1 cellular context compared by ENCODE assay signal in the genomic region with DNA sequence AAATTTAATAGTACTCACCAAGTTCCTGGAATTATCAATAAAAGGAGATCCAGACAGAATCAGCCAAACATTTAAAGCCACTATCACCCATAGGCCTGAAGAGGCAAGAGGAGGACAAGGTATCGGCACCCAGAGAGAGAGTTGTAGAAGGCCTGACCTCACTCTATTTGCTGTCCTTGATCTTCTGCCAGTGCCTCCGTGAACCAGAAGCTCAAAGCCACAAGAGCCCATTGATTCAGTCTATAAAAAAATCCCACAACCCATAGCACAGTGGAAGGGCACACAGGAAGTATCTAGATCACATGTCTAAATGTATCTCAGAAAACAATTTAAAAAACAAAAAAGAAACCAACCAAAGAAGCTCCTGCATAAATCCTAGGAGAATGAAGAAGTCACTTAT.
A peak's percentile ranks its signal among the peaks of the same experiment; 100 is the strongest.
TF ChIP-seq lines count a peak whose summit lies in the region.

No MANE protein-coding gene starts in this region.

TF ChIP-seq in HepG2, 621 proteins besides CTCF, POLR2A, EP300 and RAD21 (continued from another document):
- TF ChIP-seq, protein P1, sequence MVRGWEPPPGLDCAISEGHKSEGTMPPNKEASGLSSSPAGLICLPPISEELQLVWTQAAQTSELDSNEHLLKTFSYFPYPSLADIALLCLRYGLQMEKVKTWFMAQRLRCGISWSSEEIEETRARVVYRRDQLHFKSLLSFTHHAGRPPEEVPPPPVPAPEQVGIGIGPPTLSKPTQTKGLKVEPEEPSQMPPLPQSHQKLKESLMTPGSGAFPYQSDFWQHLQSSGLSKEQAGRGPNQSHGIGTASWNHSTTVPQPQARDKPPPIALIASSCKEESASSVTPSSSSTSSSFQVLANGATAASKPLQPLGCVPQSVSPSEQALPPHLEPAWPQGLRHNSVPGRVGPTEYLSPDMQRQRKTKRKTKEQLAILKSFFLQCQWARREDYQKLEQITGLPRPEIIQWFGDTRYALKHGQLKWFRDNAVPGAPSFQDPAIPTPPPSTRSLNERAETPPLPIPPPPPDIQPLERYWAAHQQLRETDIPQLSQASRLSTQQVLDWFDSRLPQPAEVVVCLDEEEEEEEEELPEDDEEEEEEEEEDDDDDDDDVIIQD (CRISPR knock-in tag; IDR thresholded peaks at IDR 0.05; ENCODE audit: low read depth) = 0 out of 2 replicates have a peak, but pooled peaks have one; percentile 29
- TF ChIP-seq HNF4A (CRISPR knock-in tag; IDR thresholded peaks at IDR 0.05) = 0 out of 2 replicates have a peak, but pooled peaks have one; percentile 11
- TF ChIP-seq, protein P2, sequence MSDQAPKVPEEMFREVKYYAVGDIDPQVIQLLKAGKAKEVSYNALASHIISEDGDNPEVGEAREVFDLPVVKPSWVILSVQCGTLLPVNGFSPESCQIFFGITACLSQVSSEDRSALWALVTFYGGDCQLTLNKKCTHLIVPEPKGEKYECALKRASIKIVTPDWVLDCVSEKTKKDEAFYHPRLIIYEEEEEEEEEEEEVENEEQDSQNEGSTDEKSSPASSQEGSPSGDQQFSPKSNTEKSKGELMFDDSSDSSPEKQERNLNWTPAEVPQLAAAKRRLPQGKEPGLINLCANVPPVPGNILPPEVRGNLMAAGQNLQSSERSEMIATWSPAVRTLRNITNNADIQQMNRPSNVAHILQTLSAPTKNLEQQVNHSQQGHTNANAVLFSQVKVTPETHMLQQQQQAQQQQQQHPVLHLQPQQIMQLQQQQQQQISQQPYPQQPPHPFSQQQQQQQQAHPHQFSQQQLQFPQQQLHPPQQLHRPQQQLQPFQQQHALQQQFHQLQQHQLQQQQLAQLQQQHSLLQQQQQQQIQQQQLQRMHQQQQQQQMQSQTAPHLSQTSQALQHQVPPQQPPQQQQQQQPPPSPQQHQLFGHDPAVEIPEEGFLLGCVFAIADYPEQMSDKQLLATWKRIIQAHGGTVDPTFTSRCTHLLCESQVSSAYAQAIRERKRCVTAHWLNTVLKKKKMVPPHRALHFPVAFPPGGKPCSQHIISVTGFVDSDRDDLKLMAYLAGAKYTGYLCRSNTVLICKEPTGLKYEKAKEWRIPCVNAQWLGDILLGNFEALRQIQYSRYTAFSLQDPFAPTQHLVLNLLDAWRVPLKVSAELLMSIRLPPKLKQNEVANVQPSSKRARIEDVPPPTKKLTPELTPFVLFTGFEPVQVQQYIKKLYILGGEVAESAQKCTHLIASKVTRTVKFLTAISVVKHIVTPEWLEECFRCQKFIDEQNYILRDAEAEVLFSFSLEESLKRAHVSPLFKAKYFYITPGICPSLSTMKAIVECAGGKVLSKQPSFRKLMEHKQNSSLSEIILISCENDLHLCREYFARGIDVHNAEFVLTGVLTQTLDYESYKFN (CRISPR knock-in tag; conservative IDR thresholded peaks at IDR 0.05) = 0 out of 2 replicates have a peak, but pooled peaks have one; percentile 21
TF ChIP-seq in HepG2: peak in this region for 7.
